Comparison of ENCODE assay signal across 25 cellular contexts in genomic region chr3:145981057-145981456, GRCh38.
A peak's percentile ranks its signal among the peaks of the same experiment; 100 is the strongest.
DNase-seq lines count a peak whose midpoint lies in the region; FAIRE-seq and TF ChIP-seq lines count a peak whose summit lies in the region.
"Had no signal": no experiment of that assay in that cellular context is flagged by ENCODE, and none has a peak within 500 bp of the region (broad histone marks: within the 10 kb centered on the region; RNA-seq: fewer than 3 reads in every experiment).

No MANE protein-coding gene starts in this region.

- DNase-seq in AG04449 (ENCODE audit: low read depth, low spot score) (peak; percentile 9), LHCN-M2 (ENCODE audit: low read depth) (peak; percentile 12), choroid plexus epithelial cell (ENCODE audit: low read depth) (peak; percentile 27), GF-D8 (lab: John Stamatoyannopoulos, UW) (no peak), frontal cortex (ENCODE audit: low spot score in 2 of 2) (no peak), ureter (ENCODE audit: low spot score) (no peak)
- DNase-seq in stimulated activated CD4-positive, alpha-beta T cell treated with anti-CD3 and anti-CD28 coated beads, Interleukin-4, amount 100 ng/mL, for 24 hours: no peak
- DNase-seq: 8988T; CD4-positive, CD25-positive, alpha-beta regulatory T cell; DMS79; KG1; MV-4-11; NCI-H1105 treated with DMSO at 0.1 percent for 48 hours; NCI-H2029 treated with DMSO at 0.1 percent for 48 hours; NCI-H226; NCI-H510A treated with DMSO at 0.1 percent for 48 hours; NCI-H774; NK-92 treated with Interleukin-12 subunit alpha and Interleukin-12 subunit beta, amount 100 ng/mL, for 24 hours; SHP77 treated with DMSO at 0.1 percent for 48 hours had no signal

- FAIRE-seq in frontal cortex (lab: Jason Lieb, UNC): no peak
- FAIRE-seq: GM12892, H1, HTR-8/SVneo had no signal

- no peaks in the 10 kb centered on the region for H3K9me3 ChIP-seq in neural cell (ENCODE audit: low read length)

- no peak overlapping the region for H3K4me3 ChIP-seq in AG04449 (ENCODE audit: low read depth, low read length)
- H3K4me3 ChIP-seq in choroid plexus epithelial cell (ENCODE audit: low read depth, low read length): no peak overlapping the region
- H3K4me3 ChIP-seq in neural cell (ENCODE audit: low read length): no peak overlapping the region
- H3K4me3 ChIP-seq: SK-N-MC had no signal

- H3F3A ChIP-seq in neural cell (ENCODE audit: insufficient read depth, low read length, poor library complexity, severe bottlenecking): no peaks in the 10 kb centered on the region

- H4K20me1 ChIP-seq in neural cell (ENCODE audit: insufficient read depth): no peaks in the 10 kb centered on the region

- TF ChIP-seq CTCF in AG04449 (IDR thresholded peaks at IDR 0.05; ENCODE audit: insufficient read depth, low read length, missing control alignments) (no peak), choroid plexus epithelial cell (conservative IDR thresholded peaks at IDR 0.05; ENCODE audit: low read depth, low read length) (no peak), neural cell (IDR thresholded peaks at IDR 0.05; ENCODE audit: poor library complexity, severe bottlenecking) (no peak)

- CTCF ChIA-PET in AG04449 (lab: Yijun Ruan, JAX): interaction anchor here (1.1 kb wide), 1 partner anchor 8 kb away, joined by 3 read pairs; no protein-coding TSS in a partner anchor

- H3K9ac ChIP-seq in neural cell (ENCODE audit: low read length): no peak overlapping the region

- no peaks in the 10 kb centered on the region for H3K27me3 ChIP-seq in neural cell (ENCODE audit: insufficient read depth, low read depth, low read length)

- no peak overlapping the region for H3K27ac ChIP-seq in neural cell (ENCODE audit: low read length)
- H3K27ac ChIP-seq: RWPE1, SK-N-MC had no signal

- H3K9me2 ChIP-seq in neural cell (ENCODE audit: insufficient read depth, low read length): no peaks in the 10 kb centered on the region

- TF ChIP-seq EP300 in neural cell (conservative IDR thresholded peaks at IDR 0.05; ENCODE audit: poor library complexity, severe bottlenecking): no peak

- H2AFZ ChIP-seq in neural cell (ENCODE audit: low read depth, low read length): no peak overlapping the region

- POLR2A ChIA-PET in AG04449 (lab: Yijun Ruan, JAX): no interaction called here

- no peak overlapping the region for H3K4me2 ChIP-seq in neural cell (ENCODE audit: low read length)

- no peaks in the 10 kb centered on the region for H3K79me2 ChIP-seq in neural cell (replicated peaks; ENCODE audit: insufficient read depth, low read length)

- H3K36me3 ChIP-seq in neural cell (ENCODE audit: insufficient read depth, low read length): no peaks in the 10 kb centered on the region

- no peak for TF ChIP-seq RAD21 in neural cell (conservative IDR thresholded peaks at IDR 0.05)

TF ChIP-seq in neural cell, 6 proteins besides CTCF, POLR2A, EP300 and RAD21:
- no peak for TF ChIP-seq TAF1 (IDR thresholded peaks at IDR 0.05; ENCODE audit: low read depth)
- no peak for TF ChIP-seq EZH2 (IDR thresholded peaks at IDR 0.05; ENCODE audit: borderline replicate concordance, insufficient read depth, low read length, poor library complexity, severe bottlenecking)
- TF ChIP-seq POLR2AphosphoS5 (IDR thresholded peaks at IDR 0.05): peak; percentile 53
- peak; percentile 16 for TF ChIP-seq REST (IDR thresholded peaks at IDR 0.05; ENCODE audit: borderline replicate concordance)
- no peak for TF ChIP-seq SMC3 (conservative IDR thresholded peaks at IDR 0.05; ENCODE audit: poor library complexity)
- no peak for TF ChIP-seq MXI1 (conservative IDR thresholded peaks at IDR 0.05; ENCODE audit: poor library complexity, severe bottlenecking)

Comparison
In these comparisons a context has a peak if more than half of its experiments do, and no peak if none do; other contexts are left out.
1. DNase-seq: peak in AG04449 (single experiment), LHCN-M2 (single experiment) and choroid plexus epithelial cell (single experiment); none in GF-D8 (single experiment), stimulated activated CD4-positive, alpha-beta T cell treated with anti-CD3 and anti-CD28 coated beads, Interleukin-4, amount 100 ng/mL, for 24 hours (single experiment), frontal cortex (0 of 2) and ureter (single experiment).